In genomic region chr1:58575831-58576726, GRCh38 we compare ENCODE assay signal across 8 cellular contexts. TPM values are rescaled to one million over a fixed set of nuclear protein-coding genes. Genes with fewer than 3 reads are reported as not detected.
DNase-seq lines count a peak whose midpoint lies in the region; ATAC-seq and TF ChIP-seq lines count a peak whose summit lies in the region.

No MANE protein-coding gene starts in this region.

- no peaks in the 10 kb centered on the region for H3K36me3 ChIP-seq in upper lobe of right lung

- ATAC-seq in upper lobe of right lung (peak; percentile 58), HG02852 (IDR thresholded peaks at IDR 0.05; ENCODE audit: unreplicated experiment) (no peak), HG03432 (IDR thresholded peaks at IDR 0.05; ENCODE audit: unreplicated experiment) (no peak)

- H3K27me3 ChIP-seq in mononuclear cell (ENCODE audit: insufficient read depth, low read length) = peaks cover 51% of the 10 kb centered on the region
- H3K27me3 ChIP-seq in upper lobe of right lung = no peaks in the 10 kb centered on the region

- peak overlapping the region; percentile 66 for H3K4me3 ChIP-seq in coronary artery
- peak overlapping the region; percentile 40 for H3K4me3 ChIP-seq in mononuclear cell (ENCODE audit: low read length)
- peak overlapping the region; percentile 60 for H3K4me3 ChIP-seq in upper lobe of right lung

- DNase-seq in activated T-cell treated with anti-CD3 and anti-CD28 coated beads, Interleukin-2, amount 50 U/mL, for 1 hour = peak; percentile 25
- DNase-seq in activated T-cell treated with anti-CD3 and anti-CD28 coated beads for 4 hours = no peak
- no peak for DNase-seq in coronary artery (ENCODE audit: low spot score)
- DNase-seq in upper lobe of right lung = peak; percentile 82
- DNase-seq in substantia nigra (lab: John Stamatoyannopoulos, UW) = no peak

- no peak for TF ChIP-seq CTCF in coronary artery (IDR thresholded peaks at IDR 0.05)
- TF ChIP-seq CTCF in upper lobe of right lung (IDR thresholded peaks at IDR 0.05) = no peak

- peaks cover 29% of the 10 kb centered on the region for H3K4me1 ChIP-seq in mononuclear cell (ENCODE audit: insufficient read depth, low read length)
- H3K4me1 ChIP-seq in upper lobe of right lung = peaks cover 10% of the 10 kb centered on the region

- intact Hi-C loops in upper lobe of right lung (cut with DNase I) = no loop called here

- H3K9me3 ChIP-seq in mononuclear cell (ENCODE audit: low read depth, low read length) (no peaks in the 10 kb centered on the region), upper lobe of right lung (no peaks in the 10 kb centered on the region)

- H3K27ac ChIP-seq in coronary artery = no peak overlapping the region
- H3K27ac ChIP-seq in upper lobe of right lung = peak overlapping the region; percentile 89
- no peak overlapping the region for H3K27ac ChIP-seq in substantia nigra (ENCODE audit: low read depth, low read length, poor library complexity, severe bottlenecking)

RNA-seq across cellular contexts. Expression of gene TACSTD2, which starts 1.0 kb away (rescaled TPM):
- under 0.01 TPM for total RNA-seq in mononuclear cell
- total RNA-seq in upper lobe of right lung = 112 TPM

RNA-seq across cellular contexts. Expression of gene OMA1, which starts 29.6 kb away (rescaled TPM):
- total RNA-seq in mononuclear cell (80.9 TPM), upper lobe of right lung (31.3 TPM)

Comparison
In these comparisons a context has a peak if more than half of its experiments do, and no peak if none do; other contexts are left out.
1. DNase-seq: peak in activated T-cell treated with anti-CD3 and anti-CD28 coated beads, Interleukin-2, amount 50 U/mL, for 1 hour (single experiment) and upper lobe of right lung (single experiment); none in activated T-cell treated with anti-CD3 and anti-CD28 coated beads for 4 hours (single experiment), coronary artery (single experiment) and substantia nigra (0 of 49).
2. RNA of gene TACSTD2, which starts 1.0 kb away (total RNA-seq): 112 TPM in upper lobe of right lung (single experiment); under 0.01 TPM in mononuclear cell (single experiment); every median in the first group is over 100 times any median in the second.
3. Peak in every context shown above with its lines, with median percentiles within 50 percentile points of each other: H3K4me3 ChIP-seq.